17 cellular contexts compared by ENCODE assay signal in genomic region chr7:120738816-120739215, GRCh38.
DNase-seq lines count a peak whose midpoint lies in the region; TF ChIP-seq lines count a peak whose summit lies in the region.
"Had no signal": no experiment of that assay in that cellular context is flagged by ENCODE, and none has a peak within 500 bp of the region (broad histone marks: within the 10 kb centered on the region; RNA-seq: fewer than 3 reads in every experiment).

No MANE protein-coding gene starts in this region.

- 93% methylated on average over 3 of the region's 3 CpGs for WGBS in HUES64
- 63 to 91% methylated on average over 2 to 3 of the region's 3 CpGs for WGBS in endodermal cell (ENCODE audit: insufficient coverage in 1 of 2, insufficient read length in 1 of 2), 2 experiments

- H3K4me1 ChIP-seq in HUES64 (ENCODE audit: insufficient read depth, low read length) (peaks cover 49% of the 10 kb centered on the region), endodermal cell (ENCODE audit: control insufficient read depth, insufficient read depth, low read length) (no peaks in the 10 kb centered on the region)
- H3K4me1 ChIP-seq: BLaER1 treated with 17β-estradiol and CSF1 and Interleukin-3, amounts not matched to agents 10 nM and 100 nM had no signal

- no peaks in the 10 kb centered on the region for H3K36me3 ChIP-seq in HUES64 (ENCODE audit: insufficient read depth, low read length)
- H3K36me3 ChIP-seq in endodermal cell (ENCODE audit: control insufficient read depth, insufficient read depth, low read length), result no peaks in the 10 kb centered on the region
- H3K36me3 ChIP-seq: BLaER1 treated with 17β-estradiol and CSF1 and Interleukin-3, amounts not matched to agents 10 nM and 100 nM had no signal

- no peaks in the 10 kb centered on the region for H3K9me3 ChIP-seq in HUES64 (ENCODE audit: insufficient read depth, low read depth, low read length)
- H3K9me3 ChIP-seq in endodermal cell (ENCODE audit: control insufficient read depth, low read length), result no peaks in the 10 kb centered on the region
- H3K9me3 ChIP-seq: BLaER1 treated with 17β-estradiol and CSF1 and Interleukin-3, amounts not matched to agents 10 nM and 100 nM had no signal

- no peaks in the 10 kb centered on the region for H3K36me3 Mint-ChIP-seq in endodermal cell (ENCODE audit: low read depth)
- no peaks in the 10 kb centered on the region for H3K36me3 Mint-ChIP-seq in activated naive CD8-positive, alpha-beta T cell treated with anti-CD3 and anti-CD28 coated beads for 36 hours
- H3K36me3 Mint-ChIP-seq: T-cell had no signal

- H3K4me3 Mint-ChIP-seq in endodermal cell, result no peak overlapping the region
- H3K4me3 Mint-ChIP-seq in activated naive CD8-positive, alpha-beta T cell treated with anti-CD3 and anti-CD28 coated beads for 36 hours, result no peak overlapping the region
- H3K4me3 Mint-ChIP-seq: T-cell had no signal

- no peaks in the 10 kb centered on the region for H3K9me3 Mint-ChIP-seq in endodermal cell
- H3K9me3 Mint-ChIP-seq in activated naive CD8-positive, alpha-beta T cell treated with anti-CD3 and anti-CD28 coated beads for 36 hours, result no peaks in the 10 kb centered on the region
- H3K9me3 Mint-ChIP-seq: T-cell had no signal

- H3K27ac ChIP-seq in HUES64 (ENCODE audit: low read depth, low read length) (peak overlapping the region; percentile 41; the same call in 1 of the 2 replicates), endodermal cell (ENCODE audit: low read depth, low read length) (no peak overlapping the region)
- H3K27ac ChIP-seq: 22Rv1; BLaER1 treated with 17β-estradiol and CSF1 and Interleukin-3, amounts not matched to agents 10 nM and 100 nM; HL-60; SK-N-MC had no signal

- peak overlapping the region; percentile 81 for H3K27ac Mint-ChIP-seq in endodermal cell
- H3K27ac Mint-ChIP-seq in activated naive CD8-positive, alpha-beta T cell treated with anti-CD3 and anti-CD28 coated beads for 36 hours, result no peak overlapping the region
- H3K27ac Mint-ChIP-seq: T-cell had no signal

- DNase-seq in DMS53 (lab: John Stamatoyannopoulos, UW) (peak; percentile 31), DMS53 treated with DMSO at 0.1 percent for 48 hours (lab: John Stamatoyannopoulos, UW; ENCODE audit: unreplicated experiment) (no peak), NCI-H748 treated with DMSO at 0.1 percent for 48 hours (lab: John Stamatoyannopoulos, UW) (peak; percentile 17), endodermal cell (no peak), NCI-H1048 (lab: John Stamatoyannopoulos, UW) (no peak)
- no peak for DNase-seq in activated CD4-positive, alpha-beta T cell treated with anti-CD3 and anti-CD28 coated beads for 48 hours
- no peak for DNase-seq in activated naive CD8-positive, alpha-beta T cell treated with anti-CD3 and anti-CD28 coated beads for 36 hours
- DNase-seq: Karpas-422; MM.1S; NCI-H2107; NK-92 treated with Interleukin-12 subunit alpha and Interleukin-12 subunit beta, amount 100 ng/mL, for 24 hours; T-cell had no signal

- H3K4me3 ChIP-seq in HUES64 (ENCODE audit: low read length), result no peak overlapping the region
- no peak overlapping the region for H3K4me3 ChIP-seq in endodermal cell (ENCODE audit: low read length)
- H3K4me3 ChIP-seq: BLaER1 treated with 17β-estradiol and CSF1 and Interleukin-3, amounts not matched to agents 10 nM and 100 nM; SK-N-MC had no signal

- peak overlapping the region; percentile 23; the same call in 1 of the 2 replicates for H3K9ac ChIP-seq in HUES64 (ENCODE audit: low read depth, low read length)
- no peak overlapping the region for H3K9ac ChIP-seq in endodermal cell (ENCODE audit: extremely low read depth, low read length, poor library complexity, severe bottlenecking)
- H3K9ac ChIP-seq: BLaER1 treated with 17β-estradiol and CSF1 and Interleukin-3, amounts not matched to agents 10 nM and 100 nM had no signal

- H3K27me3 Mint-ChIP-seq in endodermal cell (ENCODE audit: insufficient read depth), result no peaks in the 10 kb centered on the region
- H3K27me3 Mint-ChIP-seq in activated naive CD8-positive, alpha-beta T cell treated with anti-CD3 and anti-CD28 coated beads for 36 hours, result peaks cover 5% of the 10 kb centered on the region

- H3K27me3 ChIP-seq in HUES64 (ENCODE audit: insufficient read depth, low read length) (no peaks in the 10 kb centered on the region), endodermal cell (ENCODE audit: control insufficient read depth, insufficient read depth, low read length, poor library complexity, severe bottlenecking) (no peaks in the 10 kb centered on the region)
- H3K27me3 ChIP-seq: BLaER1 treated with 17β-estradiol and CSF1 and Interleukin-3, amounts not matched to agents 10 nM and 100 nM had no signal

- TF ChIP-seq CTCF in endodermal cell (conservative IDR thresholded peaks at IDR 0.05), result no peak

- H3K4me1 Mint-ChIP-seq in endodermal cell, result peaks cover 33% of the 10 kb centered on the region
- H3K4me1 Mint-ChIP-seq in activated naive CD8-positive, alpha-beta T cell treated with anti-CD3 and anti-CD28 coated beads for 36 hours, result no peaks in the 10 kb centered on the region
- H3K4me1 Mint-ChIP-seq: T-cell had no signal

Comparison
In these comparisons a context has a peak if more than half of its experiments do, and no peak if none do; other contexts are left out.
1. DNase-seq: peak in DMS53 (single experiment) and NCI-H748 treated with DMSO at 0.1 percent for 48 hours (single experiment); none in DMS53 treated with DMSO at 0.1 percent for 48 hours (single experiment), endodermal cell (single experiment), activated CD4-positive, alpha-beta T cell treated with anti-CD3 and anti-CD28 coated beads for 48 hours (single experiment), NCI-H1048 (single experiment) and activated naive CD8-positive, alpha-beta T cell treated with anti-CD3 and anti-CD28 coated beads for 36 hours (single experiment).